In genomic region chr1:29603622-29604021, GRCh38 we compare ENCODE assay signal across 19 cellular contexts.
"Had no signal": no experiment of that assay in that cellular context is flagged by ENCODE, and none has a peak within 500 bp of the region (broad histone marks: within the 10 kb centered on the region; RNA-seq: fewer than 3 reads in every experiment).

No MANE protein-coding gene starts in this region.

- DNase-seq: cortex of kidney; dorsolateral prefrontal cortex; effector CD8-positive, alpha-beta T cell; gastrocnemius medialis; heart right ventricle; islet precursor cell; left cardiac atrium; mucosa of descending colon; naive thymus-derived CD8-positive, alpha-beta T cell; right cardiac atrium; stimulated activated CD4-positive, alpha-beta T cell treated with anti-CD3 and anti-CD28 coated beads, Interleukin-2, amount 100 ng/mL, for 48 hours; stimulated activated naive CD8-positive, alpha-beta T cell treated with anti-CD3 and anti-CD28 coated beads, Interleukin-15, Interleukin-2, amounts not matched to agents 100 U/mL and 50 U/mL, for 24 hours; tibial artery; upper lobe of left lung had no signal

- H3K4me1 Mint-ChIP-seq: naive thymus-derived CD8-positive, alpha-beta T cell had no signal

- H3K27me3 ChIP-seq: gastrocnemius medialis, neutrophil, upper lobe of left lung, vagina had no signal

- ATAC-seq: esophagus mucosa; gastrocnemius medialis; heart right ventricle; left cardiac atrium; mucosa of descending colon; naive thymus-derived CD8-positive, alpha-beta T cell; right cardiac atrium; stimulated activated naive CD8-positive, alpha-beta T cell treated with anti-CD3 and anti-CD28 coated beads, Interleukin-15, Interleukin-2, amounts not matched to agents 100 U/mL and 50 U/mL, for 24 hours had no signal

- FAIRE-seq: endometrium had no signal

- H3K4me3 Mint-ChIP-seq: naive thymus-derived CD8-positive, alpha-beta T cell had no signal

- H3K27ac ChIP-seq: dorsolateral prefrontal cortex, gastrocnemius medialis, heart right ventricle, neutrophil, tibial artery, upper lobe of left lung, vagina had no signal

- H3K36me3 ChIP-seq: gastrocnemius medialis, heart right ventricle, neutrophil, tibial artery, upper lobe of left lung, vagina had no signal

- H3K4me1 ChIP-seq: gastrocnemius medialis, heart right ventricle, tibial artery, upper lobe of left lung, vagina had no signal

- H3K9me3 ChIP-seq: gastrocnemius medialis, neutrophil, tibial artery, upper lobe of left lung, vagina had no signal

- H3K4me3 ChIP-seq: dorsolateral prefrontal cortex, gastrocnemius medialis, heart right ventricle, mucosa of descending colon, smooth muscle cell, tibial artery, upper lobe of left lung, vagina had no signal
